Comparison of ENCODE assay signal across 24 cellular contexts in genomic region chr21:46244602-46245001, GRCh38.
"Had no signal": no experiment of that assay in that cellular context is flagged by ENCODE, and none has a peak within 500 bp of the region (broad histone marks: within the 10 kb centered on the region; RNA-seq: fewer than 3 reads in every experiment).

No MANE protein-coding gene starts in this region.

- ATAC-seq: mucosa of descending colon; natural killer cell treated with Interleukin-12 subunit alpha and Interleukin-12 subunit beta and Interleukin-15 and Interleukin-18, amount 100 ng/mL, for 72 hours; sciatic nerve; upper lobe of right lung had no signal

- H3K27ac Mint-ChIP-seq: activated B cell treated with CpG ODN at 0.5 μM for 24 hours; dendritic cell treated with granulocyte-macrophage colony-stimulating factor and Interleukin-4, amounts not matched to agents 40 ng/mL and 50 ng/mL, for 4 days; progenitor cell of endocrine pancreas; stimulated activated effector memory CD8-positive, alpha-beta T cell treated with anti-CD3 and anti-CD28 coated beads, Interleukin-12 subunit alpha, Interleukin-12 subunit beta, amount 100 ng/mL, for 72 hours; stimulated activated naive CD8-positive, alpha-beta T cell treated with anti-CD3 and anti-CD28 coated beads, Interleukin-15, Interleukin-2, amounts not matched to agents 100 ng/mL and 50 ng/mL, for 24 hours had no signal

- H3K9me3 Mint-ChIP-seq: activated B cell treated with CpG ODN at 0.5 μM for 24 hours; dendritic cell treated with granulocyte-macrophage colony-stimulating factor and Interleukin-4, amounts not matched to agents 40 ng/mL and 50 ng/mL, for 4 days; natural killer cell treated with Interleukin-12 subunit alpha and Interleukin-12 subunit beta and Interleukin-15 and Interleukin-18, amount 100 ng/mL, for 72 hours; stimulated activated effector memory CD8-positive, alpha-beta T cell treated with anti-CD3 and anti-CD28 coated beads, Interleukin-12 subunit alpha, Interleukin-12 subunit beta, amount 100 ng/mL, for 72 hours; stimulated activated naive CD8-positive, alpha-beta T cell treated with anti-CD3 and anti-CD28 coated beads, Interleukin-15, Interleukin-2, amounts not matched to agents 100 ng/mL and 50 ng/mL, for 24 hours had no signal

- DNase-seq: activated B cell treated with CpG ODN at 0.5 μM for 24 hours; activated CD4-positive, alpha-beta T cell treated with anti-CD3 and anti-CD28 coated beads, Interleukin-2, amount 50 U/mL, for 1 hour; activated gamma-delta T cell treated with Interleukin-2 at 50 U/mL for 16 hours; activated naive CD4-positive, alpha-beta T cell treated with anti-CD3 and anti-CD28 coated beads, Interleukin-2, amount 50 U/mL, for 16 hours; amniotic stem cell; central memory CD4-positive, alpha-beta T cell; effector CD4-positive, alpha-beta T cell; foreskin melanocyte; kidney glomerular epithelial cell; left ventricle myocardium inferior; mesendoderm; mucosa of descending colon; small intestine; stimulated activated CD4-positive, alpha-beta T cell treated with anti-CD3 and anti-CD28 coated beads, Interleukin-4, amount 100 ng/mL, for 24 hours; tibial artery; upper lobe of right lung had no signal

- H3K4me3 Mint-ChIP-seq: activated B cell treated with CpG ODN at 0.5 μM for 24 hours; dendritic cell treated with granulocyte-macrophage colony-stimulating factor and Interleukin-4, amounts not matched to agents 40 ng/mL and 50 ng/mL, for 4 days; natural killer cell treated with Interleukin-12 subunit alpha and Interleukin-12 subunit beta and Interleukin-15 and Interleukin-18, amount 100 ng/mL, for 72 hours; stimulated activated effector memory CD8-positive, alpha-beta T cell treated with anti-CD3 and anti-CD28 coated beads, Interleukin-12 subunit alpha, Interleukin-12 subunit beta, amount 100 ng/mL, for 72 hours; stimulated activated naive CD8-positive, alpha-beta T cell treated with anti-CD3 and anti-CD28 coated beads, Interleukin-15, Interleukin-2, amounts not matched to agents 100 ng/mL and 50 ng/mL, for 24 hours had no signal

- H3K27ac ChIP-seq: esophagus muscularis mucosa, left ventricle myocardium inferior, neutrophil, tibial artery, upper lobe of right lung had no signal

- H3K27me3 Mint-ChIP-seq: activated B cell treated with CpG ODN at 0.5 μM for 24 hours; dendritic cell treated with granulocyte-macrophage colony-stimulating factor and Interleukin-4, amounts not matched to agents 40 ng/mL and 50 ng/mL, for 4 days; natural killer cell treated with Interleukin-12 subunit alpha and Interleukin-12 subunit beta and Interleukin-15 and Interleukin-18, amount 100 ng/mL, for 72 hours; progenitor cell of endocrine pancreas; stimulated activated naive CD8-positive, alpha-beta T cell treated with anti-CD3 and anti-CD28 coated beads, Interleukin-15, Interleukin-2, amounts not matched to agents 100 ng/mL and 50 ng/mL, for 24 hours had no signal
